29 cellular contexts compared by ENCODE assay signal in genomic region chr14:36816481-36816880, GRCh38.
"Had no signal": no experiment of that assay in that cellular context is flagged by ENCODE, and none has a peak within 500 bp of the region (broad histone marks: within the 10 kb centered on the region; RNA-seq: fewer than 3 reads in every experiment).

No MANE protein-coding gene starts in this region.

- H3K4me3 ChIP-seq: adrenal gland, body of pancreas, cardiac muscle cell, colonic mucosa, gastrocnemius medialis, heart left ventricle had no signal

- H3K36me3 ChIP-seq: adrenal gland, cardiac muscle cell, colonic mucosa, gastrocnemius medialis, heart left ventricle had no signal

- H3K27ac ChIP-seq: adrenal gland, body of pancreas, cardiac muscle cell, colonic mucosa, gastrocnemius medialis, heart left ventricle had no signal

- H3K9me3 ChIP-seq: adrenal gland, body of pancreas, colonic mucosa, gastrocnemius medialis, heart left ventricle had no signal

- H3K4me1 ChIP-seq: adrenal gland, body of pancreas, colonic mucosa, gastrocnemius medialis, heart left ventricle had no signal

- DNase-seq: activated CD4-positive, alpha-beta memory T cell treated with anti-CD3 and anti-CD28 coated beads for 36 hours; activated CD4-positive, alpha-beta T cell treated with anti-CD3 and anti-CD28 coated beads for 36 hours; activated CD4-positive, alpha-beta T cell treated with anti-CD3 and anti-CD28 coated beads, Interleukin-2, amount 10 ng/mL, durations not matched to agents 24 days and 14 days; activated CD4-positive, CD25-positive, alpha-beta regulatory T cell; activated CD4-positive, CD25-positive, alpha-beta regulatory T cell treated with anti-CD3 and anti-CD28 coated beads, Interleukin-2, amount 50 U/mL, for 72 hours; activated CD8-positive, alpha-beta memory T cell treated with anti-CD3 and anti-CD28 coated beads, Interleukin-2, amount 10 ng/mL, durations not matched to agents 7 days and 5 days; activated CD8-positive, alpha-beta memory T cell treated with anti-CD3 and anti-CD28 coated beads, Interleukin-2, amount 50 U/mL, for 4 hours; activated CD8-positive, alpha-beta T cell treated with anti-CD3 and anti-CD28 coated beads, Interleukin-2, amount 10 ng/mL, durations not matched to agents 7 days and 5 days; activated effector memory CD4-positive, alpha-beta T cell treated with anti-CD3 and anti-CD28 coated beads, Interleukin-2, amount 50 U/mL, for 16 hours; activated naive CD4-positive, alpha-beta T cell treated with anti-CD3 and anti-CD28 coated beads for 36 hours; activated naive CD8-positive, alpha-beta T cell treated with anti-CD3 and anti-CD28 coated beads for 36 hours; activated naive CD8-positive, alpha-beta T cell treated with anti-CD3 and anti-CD28 coated beads, Interleukin-2, amount 50 U/mL, for 24 hours; activated T-cell treated with anti-CD3 and anti-CD28 coated beads, Interleukin-2, amount 50 U/mL, for 1 hour; activated T-cell treated with anti-CD3 and anti-CD28 coated beads, Interleukin-2, amount 50 U/mL, for 48 hours; adrenal gland; amygdala; aorta; body of pancreas; central memory CD4-positive, alpha-beta T cell; cerebellar nuclear complex; colonic mucosa; effector CD8-positive, alpha-beta T cell; foreskin fibroblast; gastrocnemius medialis; glutamatergic neuron; heart left ventricle; T-helper 2 cell had no signal

- H3K27me3 ChIP-seq: adrenal gland, body of pancreas, colonic mucosa, gastrocnemius medialis, heart left ventricle had no signal

- ATAC-seq: activated CD4-positive, alpha-beta T cell treated with anti-CD3 and anti-CD28 coated beads for 36 hours; activated CD8-positive, alpha-beta memory T cell treated with anti-CD3 and anti-CD28 coated beads, Interleukin-2, amount 10 ng/mL, durations not matched to agents 7 days and 5 days; activated CD8-positive, alpha-beta T cell treated with anti-CD3 and anti-CD28 coated beads, Interleukin-2, amount 10 ng/mL, durations not matched to agents 7 days and 5 days; activated naive CD8-positive, alpha-beta T cell treated with anti-CD3 and anti-CD28 coated beads, Interleukin-2, amount 50 U/mL, for 24 hours; body of pancreas; esophagus mucosa; gastrocnemius medialis; heart left ventricle had no signal
